Comparison of ENCODE assay signal across 16 cellular contexts in genomic region chr14:42323426-42323825, GRCh38.
A peak's percentile ranks its signal among the peaks of the same experiment; 100 is the strongest.
DNase-seq lines count a peak whose midpoint lies in the region; ATAC-seq and TF ChIP-seq lines count a peak whose summit lies in the region.
"Had no signal": no experiment of that assay in that cellular context is flagged by ENCODE, and none has a peak within 500 bp of the region (broad histone marks: within the 10 kb centered on the region; RNA-seq: fewer than 3 reads in every experiment).

No MANE protein-coding gene starts in this region.

- H3K9ac ChIP-seq in OCI-LY3 (ENCODE audit: low read length), result peak overlapping the region; percentile 9; the same call in 1 of the 2 replicates

- TF ChIP-seq CTCF in OCI-LY3 (IDR thresholded peaks at IDR 0.05; ENCODE audit: low read depth, low read length), result no peak
- TF ChIP-seq CTCF in gastroesophageal sphincter (IDR thresholded peaks at IDR 0.05), result no peak
- TF ChIP-seq CTCF in foreskin fibroblast (IDR thresholded peaks at IDR 0.05; ENCODE audit: low read depth, low read length), result no peak

- H3K27me3 ChIP-seq in OCI-LY3 (ENCODE audit: low read depth, low read length) (no peaks in the 10 kb centered on the region), gastroesophageal sphincter (no peaks in the 10 kb centered on the region)

- 80 to 86% methylated on average over 1 of the region's 1 CpG for WGBS in gastroesophageal sphincter (ENCODE audit: low coverage in 1 of 2), 2 donors

- H3K4me1 ChIP-seq in OCI-LY3 (ENCODE audit: low read length), result peaks cover 23% of the 10 kb centered on the region
- no peaks in the 10 kb centered on the region for H3K4me1 ChIP-seq in gastroesophageal sphincter

- TF ChIP-seq EP300 in gastroesophageal sphincter (IDR thresholded peaks at IDR 0.05), result no peak

- H4K20me1 ChIP-seq in OCI-LY3 (ENCODE audit: insufficient read depth, low read length), result no peaks in the 10 kb centered on the region

- DNase-seq in CD1c-positive myeloid dendritic cell (ENCODE audit: extremely low spot score) (peak; percentile 24), foreskin fibroblast (no peak), NCI-H2227 (lab: John Stamatoyannopoulos, UW; ENCODE audit: unreplicated experiment) (no peak), HCEC 1CT (no peak)
- DNase-seq: ACHN, AML-193, DND-41, H7, NCI-H1417 treated with DMSO at 0.1 percent for 48 hours, NCI-H2029, NCI-H2171 treated with DMSO at 0.1 percent for 48 hours, NCI-H510A, RPMI8226 had no signal

- no peak overlapping the region for H2AFZ ChIP-seq in OCI-LY3 (ENCODE audit: low read depth, low read length)

- peak overlapping the region; percentile 48 for H3K4me2 ChIP-seq in OCI-LY3 (ENCODE audit: low read length)

- H3K27ac ChIP-seq in OCI-LY3 (ENCODE audit: low read length) (peak overlapping the region; percentile 49; the same call in 1 of the 2 replicates), gastroesophageal sphincter (no peak overlapping the region)

- ATAC-seq in HG02852 (IDR thresholded peaks at IDR 0.05; ENCODE audit: unreplicated experiment) (peak; percentile 11), gastroesophageal sphincter (peak; percentile 28)

- peaks cover 3% of the 10 kb centered on the region for H3K36me3 ChIP-seq in OCI-LY3 (replicated peaks; ENCODE audit: low read depth, low read length)
- H3K36me3 ChIP-seq in gastroesophageal sphincter, result no peaks in the 10 kb centered on the region

- no peak overlapping the region for H3K4me3 ChIP-seq in OCI-LY3 (ENCODE audit: low read length)
- no peak overlapping the region for H3K4me3 ChIP-seq in gastroesophageal sphincter
- H3K4me3 ChIP-seq in foreskin fibroblast (ENCODE audit: low read depth in 1 of 2, low read length in 2 of 2), result no peak overlapping the region

- no peak for TF ChIP-seq POLR2A in gastroesophageal sphincter (IDR thresholded peaks at IDR 0.05)

- H3K79me2 ChIP-seq in OCI-LY3 (ENCODE audit: low read length), result no peaks in the 10 kb centered on the region

- H3K9me3 ChIP-seq in OCI-LY3 (ENCODE audit: insufficient read depth, low read length) (peaks cover 4% of the 10 kb centered on the region; the same call in 1 of the 2 replicates), gastroesophageal sphincter (no peaks in the 10 kb centered on the region)
